In genomic region chr6:170522565-170523183, GRCh38 we compare ENCODE assay signal across 9 cellular contexts. TPM values are rescaled to one million over a fixed set of nuclear protein-coding genes. Genes with fewer than 3 reads are reported as not detected.
DNase-seq lines count a peak whose midpoint lies in the region; ATAC-seq and TF ChIP-seq lines count a peak whose summit lies in the region.
"Had no signal": no experiment of that assay in that cellular context is flagged by ENCODE, and none has a peak within 500 bp of the region (broad histone marks: within the 10 kb centered on the region; RNA-seq: fewer than 3 reads in every experiment).

No MANE protein-coding gene starts in this region.

- H3K27me3 Mint-ChIP-seq in osteocyte (ENCODE audit: unreplicated experiment) (peaks cover 44% of the 10 kb centered on the region), T-helper 17 cell (peaks cover 68% of the 10 kb centered on the region)

- in situ Hi-C loops in G401 (cut with HindIII; ENCODE audit: low sequenced_read_pairs), result no loop called here

- no peaks in the 10 kb centered on the region for H3K9me3 ChIP-seq in T-helper 17 cell (ENCODE audit: control insufficient read depth, low read length, poor library complexity, severe bottlenecking)

- TF ChIP-seq CTCF in NB4 (IDR thresholded peaks at IDR 0.05; ENCODE audit: low read depth, low read length), result peak; percentile 80
- peak; percentile 65 for TF ChIP-seq CTCF in choroid plexus epithelial cell (conservative IDR thresholded peaks at IDR 0.05; ENCODE audit: low read depth, low read length)
- peak; percentile 49 for TF ChIP-seq CTCF in osteocyte (IDR thresholded peaks at IDR 0.05)

- H3K27ac Mint-ChIP-seq in osteocyte (ENCODE audit: unreplicated experiment) (no peak overlapping the region), T-helper 17 cell (no peak overlapping the region)
- H3K27ac Mint-ChIP-seq: B cell had no signal

- no peak for TF ChIP-seq POLR2A in NB4 (IDR thresholded peaks at IDR 0.05; ENCODE audit: extremely low read depth, insufficient read length)

- peaks cover 3% of the 10 kb centered on the region for H3K9me3 Mint-ChIP-seq in osteocyte (ENCODE audit: unreplicated experiment)

- no peaks in the 10 kb centered on the region for H3K36me3 Mint-ChIP-seq in osteocyte (ENCODE audit: unreplicated experiment)
- H3K36me3 Mint-ChIP-seq in T-helper 17 cell (ENCODE audit: low read depth), result peaks cover 2% of the 10 kb centered on the region

- H3K4me3 ChIP-seq in NB4 (ENCODE audit: low read depth, low read length), result no peak overlapping the region
- H3K4me3 ChIP-seq in choroid plexus epithelial cell (ENCODE audit: low read depth, low read length), result no peak overlapping the region

- H3K4me3 Mint-ChIP-seq in osteocyte (ENCODE audit: unreplicated experiment) (no peak overlapping the region), T-helper 17 cell (no peak overlapping the region)
- H3K4me3 Mint-ChIP-seq: B cell had no signal

- ATAC-seq in T-helper 17 cell, result no peak

- DNase-seq in NCI-H146 (lab: John Stamatoyannopoulos, UW), result peak; percentile 35
- no peak for DNase-seq in NCI-H146 treated with DMSO at 0.1 percent for 48 hours (lab: John Stamatoyannopoulos, UW; ENCODE audit: unreplicated experiment)
- DNase-seq in NB4 (ENCODE audit: low read depth), result peak; percentile 71
- DNase-seq in choroid plexus epithelial cell (ENCODE audit: low read depth), result peak; percentile 54
- no peak for DNase-seq in osteocyte (ENCODE audit: extremely low spot score, unreplicated experiment)
- no peak for DNase-seq in G401 (ENCODE audit: low spot score)
- no peak for DNase-seq in T-helper 17 cell
- DNase-seq in middle frontal gyrus (ENCODE audit: extremely low spot score, low spot score), result no peak

- H3K4me1 Mint-ChIP-seq in osteocyte (ENCODE audit: unreplicated experiment) (no peaks in the 10 kb centered on the region), T-helper 17 cell (no peaks in the 10 kb centered on the region)
- H3K4me1 Mint-ChIP-seq: B cell had no signal

RNA-seq across cellular contexts. Expression of gene PSMB1, which starts 30.4 kb away (rescaled TPM):
- total RNA-seq in osteocyte (139 and 151 TPM in 2 replicates), T-helper 17 cell (10 to 100 TPM; 88.0 to 98.7 TPM)
- 829 and 913 TPM in 2 replicates for total RNA-seq in G401 (2014; rRNA removed; shearing (Covaris generic))

RNA-seq across cellular contexts. Expression of gene TBP, which starts 31.5 kb away (rescaled TPM):
- total RNA-seq in osteocyte (16.0 and 20.4 TPM in 2 replicates), T-helper 17 cell (10 to 100 TPM; 14.0 to 14.4 TPM)
- 32.8 and 37.8 TPM in 2 replicates for total RNA-seq in G401 (2014; rRNA removed; shearing (Covaris generic))

Comparison
In these comparisons a context has a peak if more than half of its experiments do, and no peak if none do; other contexts are left out.
1. DNase-seq: peak in NCI-H146 (single experiment), NB4 (single experiment) and choroid plexus epithelial cell (single experiment); none in NCI-H146 treated with DMSO at 0.1 percent for 48 hours (single experiment), osteocyte (single experiment), G401 (single experiment), T-helper 17 cell (0 of 3) and middle frontal gyrus (single experiment).
2. Peak in every context shown above with its lines, with median percentiles within 50 percentile points of each other: CTCF ChIP-seq.